8 cellular contexts compared by ENCODE assay signal in genomic region chr14:70972107-70972976, GRCh38.
DNase-seq lines count a peak whose midpoint lies in the region; ATAC-seq and TF ChIP-seq lines count a peak whose summit lies in the region.

No MANE protein-coding gene starts in this region.

- H3K9me3 ChIP-seq in mammary epithelial cell (replicated peaks; ENCODE audit: insufficient read depth, low read length) = no peaks in the 10 kb centered on the region

- CTCF ChIA-PET in activated B cell treated with CpG ODN at 0.5 μM for 24 hours (lab: Charles Lee) = interaction anchor here (0.6 to 3.8 kb wide), 9 partner anchors 14 to 350 kb away, joined by 3 to 39 read pairs (median 3); partner anchors contain the start of gene PCNX1
- CTCF ChIA-PET in mammary epithelial cell (lab: Charles Lee; ENCODE audit: low non-redundant PET) = interaction anchor here (0.5 kb wide), 2 partner anchors 14 to 202 kb away, joined by 3 to 4 read pairs; no protein-coding TSS in a partner anchor

- H3K4me3 ChIP-seq in AG10803 (ENCODE audit: low read length) = no peak overlapping the region
- no peak overlapping the region for H3K4me3 ChIP-seq in mammary epithelial cell (replicated peaks in 1 of 3; ENCODE audit: insufficient read depth in 1 of 3, low read depth in 2 of 3, low read length in 3 of 3)

- H3K4me3 Mint-ChIP-seq in activated B cell treated with CpG ODN at 0.5 μM for 24 hours = no peak overlapping the region

- no peaks in the 10 kb centered on the region for H3K27me3 ChIP-seq in mammary epithelial cell (ENCODE audit: insufficient read depth, low read length)

- BruUV-seq in mammary epithelial cell (replicated peaks; lab: Mats Ljungman, UMichigan) = no TSS peak

- peaks cover 26% of the 10 kb centered on the region for H3K79me2 ChIP-seq in mammary epithelial cell (ENCODE audit: insufficient read depth, low read length)

- intact Hi-C loops in activated B cell treated with CpG ODN at 0.5 μM for 24 hours (cut with micrococcal nuclease) (loop anchor here (1.0 kb wide), 6 partner anchors 65 to 1154 kb away; partner anchors contain the start of gene PCNX1), mammary epithelial cell (cut with micrococcal nuclease) (loop anchor here (1.0 kb wide), 5 partner anchors 65 to 350 kb away; partner anchors contain the start of gene PCNX1)

- no peak overlapping the region for H3K27ac Mint-ChIP-seq in activated B cell treated with CpG ODN at 0.5 μM for 24 hours

- H3K4me1 ChIP-seq in mammary epithelial cell (ENCODE audit: insufficient read depth, low read length) = no peaks in the 10 kb centered on the region

- H3K36me3 ChIP-seq in mammary epithelial cell (ENCODE audit: insufficient read depth, low read length) = peaks cover 20% of the 10 kb centered on the region

- no peak overlapping the region for H3K4me2 ChIP-seq in mammary epithelial cell (ENCODE audit: insufficient read depth, low read depth, low read length)

- H3K9ac ChIP-seq in mammary epithelial cell (ENCODE audit: insufficient read depth, low read length) = no peak overlapping the region

- peaks cover 56% of the 10 kb centered on the region for H3K36me3 Mint-ChIP-seq in activated B cell treated with CpG ODN at 0.5 μM for 24 hours (ENCODE audit: low read depth)

- dilution Hi-C loops in mammary epithelial cell (cut with HindIII; ENCODE audit: low sequenced_read_pairs) = no loop called here

- H4K20me1 ChIP-seq in mammary epithelial cell (ENCODE audit: insufficient read depth, low read length) = no peaks in the 10 kb centered on the region

- DNase-seq in AG10803 (ENCODE audit: low read depth) (peak; percentile 87), GOT3 (lab: John Stamatoyannopoulos, UW) (peak; percentile 0), NCI-H345 treated with DMSO at 0.1 percent for 48 hours (lab: John Stamatoyannopoulos, UW; ENCODE audit: unreplicated experiment) (peak; percentile 62), activated B cell treated with CpG ODN at 0.5 μM for 24 hours (peak; percentile 49), mammary epithelial cell (peak; percentile 70), islet precursor cell (peak; percentile 86)
- DNase-seq in stimulated activated CD4-positive, alpha-beta T cell treated with anti-CD3 and anti-CD28 coated beads, Interleukin-1b, Interleukin-23, amount 100 ng/mL, for 24 hours (ENCODE audit: low read depth in 4 of 4, low spot score in 1 of 4) = peak; percentile 71 to 87 (median 79)

- no peak overlapping the region for H3K27ac ChIP-seq in mammary epithelial cell (ENCODE audit: insufficient read depth, low read depth, low read length)

- peak; percentile 62 for ATAC-seq in activated B cell treated with CpG ODN at 0.5 μM for 24 hours (ENCODE audit: low read depth)
- no peak for ATAC-seq in HG03521 (IDR thresholded peaks at IDR 0.05; ENCODE audit: unreplicated experiment)

- H3K9me3 Mint-ChIP-seq in activated B cell treated with CpG ODN at 0.5 μM for 24 hours = no peaks in the 10 kb centered on the region

- H3K4me1 Mint-ChIP-seq in activated B cell treated with CpG ODN at 0.5 μM for 24 hours = peaks cover 5% of the 10 kb centered on the region

- in situ Hi-C loops in mammary epithelial cell (cut with MboI; ENCODE audit: low sequenced_read_pairs in 2 of 2) = loop anchor here in 1 of 2 donors (5.0 to 25.0 kb wide), 2 partner anchors 150 to 360 kb away; partner anchors contain the start of gene MED6

- TF ChIP-seq CTCF in AG10803 (conservative IDR thresholded peaks at IDR 0.05; ENCODE audit: low read length) (peak; percentile 90), activated B cell treated with CpG ODN at 0.5 μM for 24 hours (IDR thresholded peaks at IDR 0.05) (peak; percentile 59), mammary epithelial cell (conservative IDR thresholded peaks at IDR 0.05 in 1 of 2, IDR thresholded peaks at IDR 0.05 in 1 of 2; ENCODE audit: extremely low read depth in 1 of 2, insufficient read depth in 1 of 2, low read depth in 1 of 2, low read length in 2 of 2) (peak; percentile 85 to 92)

- no peak overlapping the region for H2AFZ ChIP-seq in mammary epithelial cell (ENCODE audit: low read depth, low read length)

- POLR2A ChIA-PET in activated B cell treated with CpG ODN at 0.5 μM for 24 hours (lab: Charles Lee) = interaction anchor here (0.5 to 2.4 kb wide), 4 partner anchors 9 to 342 kb away, joined by 4 to 8 read pairs (median 6); partner anchors contain the start of gene PCNX1

- 60% methylated on average over 6 of the region's 6 CpGs for WGBS in mammary epithelial cell (ENCODE audit: low coverage, missing lambda C conversion rate)

- H3K27me3 Mint-ChIP-seq in activated B cell treated with CpG ODN at 0.5 μM for 24 hours = no peaks in the 10 kb centered on the region

Comparison
In these comparisons a context has a peak if more than half of its experiments do, and no peak if none do; other contexts are left out.
1. DNase-seq: peak in every context shown above with its lines; median percentile 87 in AG10803; 86 in islet precursor cell; 79 in stimulated activated CD4-positive, alpha-beta T cell treated with anti-CD3 and anti-CD28 coated beads, Interleukin-1b, Interleukin-23, amount 100 ng/mL, for 24 hours; 70 in mammary epithelial cell; 62 in NCI-H345 treated with DMSO at 0.1 percent for 48 hours; 49 in activated B cell treated with CpG ODN at 0.5 μM for 24 hours; 0 in GOT3.